ENCODE assay signal across 17 cellular contexts in the genomic region with DNA sequence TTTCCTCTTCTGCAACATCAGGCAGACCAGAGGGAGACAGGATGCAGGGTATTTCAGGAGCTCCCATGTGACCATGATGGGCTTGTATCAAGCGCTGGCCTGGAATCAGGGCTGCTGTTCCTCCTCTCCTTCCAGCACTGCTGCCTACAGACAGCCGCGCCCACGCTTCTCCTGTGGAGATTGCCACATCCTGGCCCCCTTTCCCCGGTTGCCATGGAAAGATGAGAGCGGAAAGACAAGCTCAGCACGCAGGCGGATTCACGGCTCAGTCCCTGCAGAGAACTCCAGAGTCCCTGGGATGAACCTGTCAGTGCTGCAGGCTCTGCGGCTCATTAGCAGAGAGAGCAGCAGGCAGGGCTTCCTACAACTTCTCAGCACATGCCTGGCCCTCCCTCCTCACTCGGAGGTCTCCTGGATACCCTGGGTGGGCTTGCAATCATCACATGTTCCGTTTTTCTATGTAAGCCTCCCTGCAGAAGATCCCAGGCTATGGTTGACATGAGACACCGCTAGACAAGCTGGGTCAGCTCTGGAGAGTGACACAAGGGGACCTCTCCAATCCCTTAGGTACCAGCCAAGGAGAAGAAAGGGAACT.
DNase-seq lines count a peak whose midpoint lies in the region; ATAC-seq lines count a peak whose summit lies in the region.
"Had no signal": no experiment of that assay in that cellular context is flagged by ENCODE, and none has a peak within 500 bp of the region (broad histone marks: within the 10 kb centered on the region; RNA-seq: fewer than 3 reads in every experiment).

No MANE protein-coding gene starts in this region.

- DNase-seq in NCI-H748 (lab: John Stamatoyannopoulos, UW; ENCODE audit: unreplicated experiment) (peak; percentile 64), NCI-H748 treated with DMSO at 0.1 percent for 48 hours (lab: John Stamatoyannopoulos, UW) (no peak), anterior cingulate cortex (lab: John Stamatoyannopoulos, UW) (peak in 51 of 58 donors; percentile 24 to 95 (median 68)), inferior parietal cortex (ENCODE audit: extremely low spot score) (peak; percentile 70), retina (peak; percentile 65), AG08396 (ENCODE audit: low spot score) (no peak)
- DNase-seq: activated naive CD4-positive, alpha-beta T cell treated with anti-CD3 and anti-CD28 coated beads, Interleukin-2, amount 10 ng/mL, durations not matched to agents 7 days and 5 days; CD4-positive, alpha-beta memory T cell; effector CD8-positive, alpha-beta T cell; IMR-90; MV-4-11; NCI-H345; SHP77 treated with DMSO at 0.1 percent for 48 hours; stimulated activated naive CD4-positive, alpha-beta T cell treated with Interleukin-2 at 50 U/mL for 16 hours; T-helper 2 cell had no signal

- ATAC-seq in GM18909 (IDR thresholded peaks at IDR 0.05; ENCODE audit: poor library complexity, unreplicated experiment) (no peak), GM18868 (IDR thresholded peaks at IDR 0.05; ENCODE audit: unreplicated experiment) (no peak)

Comparison
In these comparisons a context has a peak if more than half of its experiments do, and no peak if none do; other contexts are left out.
1. DNase-seq: peak in NCI-H748 (single experiment), anterior cingulate cortex (51 of 58), inferior parietal cortex (single experiment) and retina (single experiment); none in NCI-H748 treated with DMSO at 0.1 percent for 48 hours (single experiment) and AG08396 (single experiment).